ENCODE assay signal across 39 cellular contexts in genomic region chr5:10936486-10936885, GRCh38.
"Had no signal": no experiment of that assay in that cellular context is flagged by ENCODE, and none has a peak within 500 bp of the region (broad histone marks: within the 10 kb centered on the region; RNA-seq: fewer than 3 reads in every experiment).

No MANE protein-coding gene starts in this region.

- FAIRE-seq: bronchial epithelial cell, TTC549 had no signal

- H3K4me1 ChIP-seq: ascending aorta had no signal

- H3K4me3 ChIP-seq: ascending aorta, cardiac muscle cell had no signal

- H3K27ac ChIP-seq: ascending aorta, cardiac muscle cell, VCaP had no signal

- H3K4me3 Mint-ChIP-seq: activated CD4-positive, alpha-beta memory T cell treated with anti-CD3 and anti-CD28 coated beads, Interleukin-2, amount 10 ng/mL, durations not matched to agents 7 days and 5 days; activated CD4-positive, alpha-beta T cell treated with anti-CD3 and anti-CD28 coated beads for 36 hours; activated CD4-positive, alpha-beta T cell treated with anti-CD3 and anti-CD28 coated beads, Interleukin-2, amount 10 ng/mL, durations not matched to agents 7 days and 5 days; activated CD8-positive, alpha-beta memory T cell treated with anti-CD3 and anti-CD28 coated beads, Interleukin-2, amount 10 ng/mL, durations not matched to agents 7 days and 5 days; activated CD8-positive, alpha-beta T cell treated with anti-CD3 and anti-CD28 coated beads, Interleukin-2, amount 10 ng/mL, durations not matched to agents 7 days and 5 days; activated naive CD4-positive, alpha-beta T cell treated with anti-CD3 and anti-CD28 coated beads, Interleukin-2, amount 10 ng/mL, durations not matched to agents 7 days and 5 days; activated naive CD4-positive, alpha-beta T cell treated with anti-CD3 and anti-CD28 coated beads, Interleukin-2, amount 50 U/mL, for 24 hours; activated naive CD8-positive, alpha-beta T cell; activated naive CD8-positive, alpha-beta T cell treated with anti-CD3 and anti-CD28 coated beads, Interleukin-2, amount 10 ng/mL, durations not matched to agents 7 days and 5 days; activated naive CD8-positive, alpha-beta T cell treated with anti-CD3 and anti-CD28 coated beads, Interleukin-2, amount 50 U/mL, for 24 hours; activated T-cell treated with anti-CD3 and anti-CD28 coated beads, Interleukin-2, amount 50 U/mL, for 24 hours; brain; central memory CD8-positive, alpha-beta T cell; T-helper 1 cell treated with Interleukin-12 subunit alpha and Interleukin-12 subunit beta and Interleukin-4 antibody, amounts not matched to agents 30 μg/mL and 1 μg/mL, for 36 hours; T-helper 2 cell treated with Interferon-gamma antibody and Interleukin-4, amounts not matched to agents 5 μg/mL and 100 μg/mL, for 36 hours; WTC11 had no signal

- ATAC-seq: activated CD4-positive, alpha-beta T cell treated with anti-CD3 and anti-CD28 coated beads for 36 hours; activated CD4-positive, CD25-positive, alpha-beta regulatory T cell treated with anti-CD3 and anti-CD28 coated beads, Interleukin-2, amount 50 U/mL, for 24 hours; activated CD8-positive, alpha-beta memory T cell treated with anti-CD3 and anti-CD28 coated beads, Interleukin-2, amount 10 ng/mL, durations not matched to agents 7 days and 5 days; activated CD8-positive, alpha-beta T cell treated with anti-CD3 and anti-CD28 coated beads, Interleukin-2, amount 10 ng/mL, durations not matched to agents 7 days and 5 days; activated naive CD8-positive, alpha-beta T cell treated with anti-CD3 and anti-CD28 coated beads, Interleukin-2, amount 50 U/mL, for 24 hours; WTC11 had no signal

- H3K27ac Mint-ChIP-seq: activated CD4-positive, alpha-beta memory T cell treated with anti-CD3 and anti-CD28 coated beads, Interleukin-2, amount 10 ng/mL, durations not matched to agents 7 days and 5 days; activated CD4-positive, alpha-beta T cell treated with anti-CD3 and anti-CD28 coated beads for 36 hours; activated CD4-positive, alpha-beta T cell treated with anti-CD3 and anti-CD28 coated beads, Interleukin-2, amount 10 ng/mL, durations not matched to agents 7 days and 5 days; activated CD8-positive, alpha-beta memory T cell treated with anti-CD3 and anti-CD28 coated beads, Interleukin-2, amount 10 ng/mL, durations not matched to agents 7 days and 5 days; activated CD8-positive, alpha-beta T cell treated with anti-CD3 and anti-CD28 coated beads, Interleukin-2, amount 10 ng/mL, durations not matched to agents 7 days and 5 days; activated naive CD4-positive, alpha-beta T cell treated with anti-CD3 and anti-CD28 coated beads, Interleukin-2, amount 10 ng/mL, durations not matched to agents 7 days and 5 days; activated naive CD4-positive, alpha-beta T cell treated with anti-CD3 and anti-CD28 coated beads, Interleukin-2, amount 50 U/mL, for 24 hours; activated naive CD8-positive, alpha-beta T cell; activated naive CD8-positive, alpha-beta T cell treated with anti-CD3 and anti-CD28 coated beads, Interleukin-2, amount 10 ng/mL, durations not matched to agents 7 days and 5 days; activated naive CD8-positive, alpha-beta T cell treated with anti-CD3 and anti-CD28 coated beads, Interleukin-2, amount 50 U/mL, for 24 hours; activated T-cell treated with anti-CD3 and anti-CD28 coated beads, Interleukin-2, amount 50 U/mL, for 24 hours; activated T-helper 2 cell treated with anti-CD3 and anti-CD28 coated beads, Interferon-gamma antibody, Interleukin-2, Interleukin-4, amounts not matched to agents 10 μg/mL and 5 μg/mL and 100 μg/mL, durations not matched to agents 14 hours and 24 hours and 36 hours; brain; T-helper 1 cell treated with Interleukin-12 subunit alpha and Interleukin-12 subunit beta and Interleukin-4 antibody, amounts not matched to agents 30 μg/mL and 1 μg/mL, for 36 hours; T-helper 2 cell treated with Interferon-gamma antibody and Interleukin-4, amounts not matched to agents 5 μg/mL and 100 μg/mL, for 36 hours; WTC11 had no signal

- H3K36me3 ChIP-seq: ascending aorta, cardiac muscle cell had no signal

- H3K9me3 Mint-ChIP-seq: activated CD4-positive, alpha-beta memory T cell treated with anti-CD3 and anti-CD28 coated beads, Interleukin-2, amount 10 ng/mL, durations not matched to agents 7 days and 5 days; activated CD4-positive, alpha-beta T cell treated with anti-CD3 and anti-CD28 coated beads, Interleukin-2, amount 10 ng/mL, durations not matched to agents 7 days and 5 days; activated naive CD4-positive, alpha-beta T cell treated with anti-CD3 and anti-CD28 coated beads, Interleukin-2, amount 10 ng/mL, durations not matched to agents 7 days and 5 days; activated naive CD4-positive, alpha-beta T cell treated with anti-CD3 and anti-CD28 coated beads, Interleukin-2, amount 50 U/mL, for 24 hours; activated naive CD8-positive, alpha-beta T cell treated with anti-CD3 and anti-CD28 coated beads, Interleukin-2, amount 50 U/mL, for 24 hours; activated T-cell treated with anti-CD3 and anti-CD28 coated beads, Interleukin-2, amount 50 U/mL, for 24 hours; activated T-helper 2 cell treated with anti-CD3 and anti-CD28 coated beads, Interferon-gamma antibody, Interleukin-2, Interleukin-4, amounts not matched to agents 10 μg/mL and 5 μg/mL and 100 μg/mL, durations not matched to agents 14 hours and 24 hours and 36 hours; central memory CD8-positive, alpha-beta T cell; T-helper 1 cell treated with Interleukin-12 subunit alpha and Interleukin-12 subunit beta and Interleukin-4 antibody, amounts not matched to agents 30 μg/mL and 1 μg/mL, for 36 hours; T-helper 2 cell treated with Interferon-gamma antibody and Interleukin-4, amounts not matched to agents 5 μg/mL and 100 μg/mL, for 36 hours; WTC11 had no signal

- DNase-seq: activated CD4-positive, alpha-beta memory T cell treated with anti-CD3 and anti-CD28 coated beads, Interleukin-2, amount 10 ng/mL, durations not matched to agents 7 days and 5 days; activated CD4-positive, alpha-beta T cell treated with anti-CD3 and anti-CD28 coated beads for 1 hour; activated CD4-positive, alpha-beta T cell treated with anti-CD3 and anti-CD28 coated beads for 36 hours; activated CD4-positive, alpha-beta T cell treated with anti-CD3 and anti-CD28 coated beads for 48 hours; activated CD4-positive, alpha-beta T cell treated with anti-CD3 and anti-CD28 coated beads, Interleukin-2, amount 10 ng/mL, durations not matched to agents 7 days and 5 days; activated CD4-positive, alpha-beta T cell treated with anti-CD3 and anti-CD28 coated beads, Interleukin-2, amount 50 U/mL, for 48 hours; activated CD4-positive, CD25-positive, alpha-beta regulatory T cell; activated CD8-positive, alpha-beta memory T cell treated with anti-CD3 and anti-CD28 coated beads for 24 hours; activated CD8-positive, alpha-beta memory T cell treated with anti-CD3 and anti-CD28 coated beads, Interleukin-2, amount 10 ng/mL, durations not matched to agents 7 days and 5 days; activated CD8-positive, alpha-beta memory T cell treated with anti-CD3 and anti-CD28 coated beads, Interleukin-2, amount 50 U/mL, for 48 hours; activated CD8-positive, alpha-beta T cell treated with anti-CD3 and anti-CD28 coated beads, Interleukin-2, amount 10 ng/mL, durations not matched to agents 7 days and 5 days; activated effector memory CD4-positive, alpha-beta T cell treated with Interleukin-2 at 50 U/mL for 16 hours; activated gamma-delta T cell; activated naive CD4-positive, alpha-beta T cell treated with anti-CD3 and anti-CD28 coated beads, Interleukin-2, amount 10 ng/mL, durations not matched to agents 7 days and 5 days; activated naive CD4-positive, alpha-beta T cell treated with Interleukin-2 at 50 U/mL for 16 hours; activated naive CD8-positive, alpha-beta T cell treated with anti-CD3 and anti-CD28 coated beads, Interleukin-2, amount 10 ng/mL, durations not matched to agents 7 days and 5 days; activated naive CD8-positive, alpha-beta T cell treated with anti-CD3 and anti-CD28 coated beads, Interleukin-2, amount 50 U/mL, for 24 hours; activated T-cell treated with anti-CD3 and anti-CD28 coated beads, Interleukin-2, amount 50 U/mL, for 24 hours; activated T-cell treated with anti-CD3 and anti-CD28 coated beads, Interleukin-2, amount 50 U/mL, for 48 hours; amygdala; anterior cingulate cortex; caudate nucleus; cerebellar nuclear complex; T-helper 2 cell; T-helper 9 cell had no signal

- H3K9me3 ChIP-seq: ascending aorta had no signal

- H3K4me1 Mint-ChIP-seq: activated CD4-positive, alpha-beta memory T cell treated with anti-CD3 and anti-CD28 coated beads, Interleukin-2, amount 10 ng/mL, durations not matched to agents 7 days and 5 days; activated CD4-positive, alpha-beta T cell treated with anti-CD3 and anti-CD28 coated beads for 36 hours; activated CD4-positive, alpha-beta T cell treated with anti-CD3 and anti-CD28 coated beads, Interleukin-2, amount 10 ng/mL, durations not matched to agents 7 days and 5 days; activated CD8-positive, alpha-beta memory T cell treated with anti-CD3 and anti-CD28 coated beads, Interleukin-2, amount 10 ng/mL, durations not matched to agents 7 days and 5 days; activated naive CD4-positive, alpha-beta T cell treated with anti-CD3 and anti-CD28 coated beads, Interleukin-2, amount 10 ng/mL, durations not matched to agents 7 days and 5 days; activated naive CD4-positive, alpha-beta T cell treated with anti-CD3 and anti-CD28 coated beads, Interleukin-2, amount 50 U/mL, for 24 hours; activated naive CD8-positive, alpha-beta T cell treated with anti-CD3 and anti-CD28 coated beads, Interleukin-2, amount 10 ng/mL, durations not matched to agents 7 days and 5 days; activated naive CD8-positive, alpha-beta T cell treated with anti-CD3 and anti-CD28 coated beads, Interleukin-2, amount 50 U/mL, for 24 hours; central memory CD8-positive, alpha-beta T cell had no signal

- H3K36me3 Mint-ChIP-seq: activated CD8-positive, alpha-beta memory T cell treated with anti-CD3 and anti-CD28 coated beads, Interleukin-2, amount 10 ng/mL, durations not matched to agents 7 days and 5 days; activated naive CD4-positive, alpha-beta T cell treated with anti-CD3 and anti-CD28 coated beads, Interleukin-2, amount 10 ng/mL, durations not matched to agents 7 days and 5 days; activated naive CD4-positive, alpha-beta T cell treated with anti-CD3 and anti-CD28 coated beads, Interleukin-2, amount 50 U/mL, for 24 hours; activated naive CD8-positive, alpha-beta T cell; activated naive CD8-positive, alpha-beta T cell treated with anti-CD3 and anti-CD28 coated beads, Interleukin-2, amount 10 ng/mL, durations not matched to agents 7 days and 5 days; brain; WTC11 had no signal

- H3K27me3 Mint-ChIP-seq: activated CD4-positive, alpha-beta memory T cell treated with anti-CD3 and anti-CD28 coated beads, Interleukin-2, amount 10 ng/mL, durations not matched to agents 7 days and 5 days; activated CD4-positive, alpha-beta T cell treated with anti-CD3 and anti-CD28 coated beads, Interleukin-2, amount 10 ng/mL, durations not matched to agents 7 days and 5 days; activated CD8-positive, alpha-beta memory T cell treated with anti-CD3 and anti-CD28 coated beads, Interleukin-2, amount 10 ng/mL, durations not matched to agents 7 days and 5 days; activated naive CD4-positive, alpha-beta T cell treated with anti-CD3 and anti-CD28 coated beads, Interleukin-2, amount 10 ng/mL, durations not matched to agents 7 days and 5 days; activated naive CD8-positive, alpha-beta T cell treated with anti-CD3 and anti-CD28 coated beads, Interleukin-2, amount 10 ng/mL, durations not matched to agents 7 days and 5 days had no signal

- H3K27me3 ChIP-seq: ascending aorta, cardiac muscle cell had no signal
